21 cellular contexts compared by ENCODE assay signal in the genomic region with DNA sequence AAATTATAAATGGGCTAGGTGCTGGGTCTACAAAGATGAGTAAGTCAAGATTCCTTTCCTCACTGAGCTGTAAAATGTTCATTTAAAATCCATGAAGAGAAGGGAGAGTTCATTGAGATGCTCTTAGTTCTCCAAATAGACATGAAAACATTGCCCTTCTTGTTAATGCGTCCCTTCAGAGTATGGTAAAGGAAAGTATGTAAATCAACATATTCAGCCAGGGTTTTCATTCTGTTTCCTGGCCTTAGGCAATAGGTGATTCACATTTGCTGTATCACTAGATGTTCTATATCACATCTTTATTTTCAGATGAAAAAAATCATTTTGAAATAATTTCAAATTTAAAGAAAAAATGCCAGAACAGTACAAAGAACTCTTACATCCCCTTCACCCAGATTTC.
"Had no signal": no experiment of that assay in that cellular context is flagged by ENCODE, and none has a peak within 500 bp of the region (broad histone marks: within the 10 kb centered on the region; RNA-seq: fewer than 3 reads in every experiment).

No MANE protein-coding gene starts in this region.

- FAIRE-seq: pancreas had no signal

- H3K27me3 Mint-ChIP-seq: activated CD4-positive, alpha-beta memory T cell treated with anti-CD3 and anti-CD28 coated beads, Interleukin-2, amount 10 ng/mL, durations not matched to agents 7 days and 5 days; activated naive CD8-positive, alpha-beta T cell had no signal

- ATAC-seq: activated T-cell treated with anti-CD3 and anti-CD28 coated beads, Interleukin-2, amount 50 U/mL, for 4 hours; body of pancreas; left cardiac atrium; lower lobe of right lung; pancreas had no signal

- H3K27me3 ChIP-seq: body of pancreas, pancreas, sigmoid colon, spleen, tibial artery, uterus had no signal

- DNase-seq: activated CD4-positive, alpha-beta memory T cell treated with anti-CD3 and anti-CD28 coated beads, Interleukin-2, amount 10 ng/mL, durations not matched to agents 7 days and 5 days; activated CD4-positive, alpha-beta T cell treated with anti-CD3 and anti-CD28 coated beads for 1 hour; activated gamma-delta T cell; activated T-cell treated with anti-CD3 and anti-CD28 coated beads, Interleukin-2, amount 50 U/mL, for 4 hours; amygdala; body of pancreas; central memory CD4-positive, alpha-beta T cell; effector CD4-positive, alpha-beta T cell; foreskin fibroblast; head of caudate nucleus; left cardiac atrium; lower lobe of right lung; pancreas; sigmoid colon; spleen; T-helper 1 cell; tibial artery; uterus had no signal

- H3K27ac ChIP-seq: body of pancreas, coronary artery, lower lobe of right lung, pancreas, sigmoid colon, spleen, tibial artery, uterus had no signal

- H3K36me3 ChIP-seq: lower lobe of right lung, pancreas, sigmoid colon, tibial artery, uterus had no signal

- H3K4me3 ChIP-seq: body of pancreas, coronary artery, lower lobe of right lung, pancreas, sigmoid colon, spleen, tibial artery, uterus had no signal

- H3K9me3 ChIP-seq: body of pancreas, lower lobe of right lung, pancreas, sigmoid colon, tibial artery, uterus had no signal

- H3K27ac Mint-ChIP-seq: activated CD4-positive, alpha-beta memory T cell treated with anti-CD3 and anti-CD28 coated beads, Interleukin-2, amount 10 ng/mL, durations not matched to agents 7 days and 5 days; activated naive CD8-positive, alpha-beta T cell; mesothelial cell of epicardium had no signal

- H3K4me3 Mint-ChIP-seq: activated CD4-positive, alpha-beta memory T cell treated with anti-CD3 and anti-CD28 coated beads, Interleukin-2, amount 10 ng/mL, durations not matched to agents 7 days and 5 days; activated naive CD8-positive, alpha-beta T cell; activated T-cell treated with anti-CD3 and anti-CD28 coated beads, Interleukin-2, amount 50 U/mL, for 4 hours; mesothelial cell of epicardium had no signal
